Comparison of ENCODE assay signal across 26 cellular contexts in genomic region chr3:111850481-111850880, GRCh38. TPM values are rescaled to one million over a fixed set of nuclear protein-coding genes. Genes with fewer than 3 reads are reported as not detected.
DNase-seq lines count a peak whose midpoint lies in the region; ATAC-seq, FAIRE-seq and TF ChIP-seq lines count a peak whose summit lies in the region.
"Had no signal": no experiment of that assay in that cellular context is flagged by ENCODE, and none has a peak within 500 bp of the region (broad histone marks: within the 10 kb centered on the region; RNA-seq: fewer than 3 reads in every experiment).

No MANE protein-coding gene starts in this region.

- H3K27ac Mint-ChIP-seq in endothelial cell (ENCODE audit: unreplicated experiment) = peak overlapping the region; percentile 61
- no peak overlapping the region for H3K27ac Mint-ChIP-seq in activated CD4-positive, alpha-beta memory T cell treated with anti-CD3 and anti-CD28 coated beads for 36 hours
- H3K27ac Mint-ChIP-seq: activated B cell treated with CpG ODN at 0.5 μM for 24 hours; activated naive CD4-positive, alpha-beta T cell treated with anti-CD3 and anti-CD28 coated beads, Interleukin-2, amount 50 U/mL, for 24 hours; activated T-cell treated with anti-CD3 and anti-CD28 coated beads, Interleukin-2, amount 50 U/mL, for 72 hours; GM23338; memory B cell; naive B cell; stimulated activated naive B cell treated with anti-CD40 and anti-IgM and Interleukin-4, amounts not matched to agents 10 μg/mL and 1 μg/mL and 100 μg/mL, for 72 hours; T-helper 2 cell treated with Interferon-gamma antibody and Interleukin-4, amounts not matched to agents 5 μg/mL and 100 μg/mL, for 36 hours had no signal

- no peak overlapping the region for H3K4me3 Mint-ChIP-seq in endothelial cell (ENCODE audit: unreplicated experiment)
- no peak overlapping the region for H3K4me3 Mint-ChIP-seq in activated CD4-positive, alpha-beta memory T cell treated with anti-CD3 and anti-CD28 coated beads for 36 hours
- H3K4me3 Mint-ChIP-seq: activated B cell treated with CpG ODN at 0.5 μM for 24 hours; activated naive CD4-positive, alpha-beta T cell treated with anti-CD3 and anti-CD28 coated beads, Interleukin-2, amount 50 U/mL, for 24 hours; activated T-cell treated with anti-CD3 and anti-CD28 coated beads, Interleukin-2, amount 50 U/mL, for 72 hours; brain; GM23338; memory B cell; naive B cell; stimulated activated naive B cell treated with anti-CD40 and anti-IgM and Interleukin-4, amounts not matched to agents 10 μg/mL and 1 μg/mL and 100 μg/mL, for 72 hours; T-helper 2 cell treated with Interferon-gamma antibody and Interleukin-4, amounts not matched to agents 5 μg/mL and 100 μg/mL, for 36 hours had no signal

- peak overlapping the region; percentile 93 for H3K27ac ChIP-seq in PC-3 (ENCODE audit: low read length)
- H3K27ac ChIP-seq in keratinocyte (ENCODE audit: control insufficient read depth, insufficient read depth, low read length) = peak overlapping the region; percentile 24
- H3K27ac ChIP-seq: SK-N-MC had no signal

- H3K27me3 Mint-ChIP-seq in endothelial cell (ENCODE audit: unreplicated experiment) = peaks cover 7% of the 10 kb centered on the region
- no peaks in the 10 kb centered on the region for H3K27me3 Mint-ChIP-seq in activated CD4-positive, alpha-beta memory T cell treated with anti-CD3 and anti-CD28 coated beads for 36 hours

- H3K27me3 ChIP-seq in PC-3 (ENCODE audit: low read length) (no peaks in the 10 kb centered on the region), keratinocyte (ENCODE audit: control insufficient read depth, extremely low read depth, insufficient read depth, low read length) (no peaks in the 10 kb centered on the region)
- H3K27me3 ChIP-seq: esophagus squamous epithelium, sigmoid colon, thyroid gland had no signal

- no peaks in the 10 kb centered on the region for H3K36me3 ChIP-seq in PC-3 (ENCODE audit: low read depth, low read length)
- no peaks in the 10 kb centered on the region for H3K36me3 ChIP-seq in keratinocyte (ENCODE audit: control insufficient read depth in 2 of 2, extremely low read depth in 1 of 2, insufficient read depth in 2 of 2, low read length in 2 of 2)
- H3K36me3 ChIP-seq: esophagus squamous epithelium, sigmoid colon, thyroid gland had no signal

- H4K20me1 ChIP-seq in PC-3 (ENCODE audit: low read length) (no peaks in the 10 kb centered on the region), keratinocyte (ENCODE audit: control insufficient read depth, extremely low read depth, insufficient read depth, low read length) (no peaks in the 10 kb centered on the region)

- no peaks in the 10 kb centered on the region for H3K9me2 ChIP-seq in PC-3 (replicated peaks; ENCODE audit: low read length)

- no peaks in the 10 kb centered on the region for H3K9me3 Mint-ChIP-seq in endothelial cell (ENCODE audit: unreplicated experiment)
- no peaks in the 10 kb centered on the region for H3K9me3 Mint-ChIP-seq in activated CD4-positive, alpha-beta memory T cell treated with anti-CD3 and anti-CD28 coated beads for 36 hours
- H3K9me3 Mint-ChIP-seq: activated B cell treated with CpG ODN at 0.5 μM for 24 hours; activated naive CD4-positive, alpha-beta T cell treated with anti-CD3 and anti-CD28 coated beads, Interleukin-2, amount 50 U/mL, for 24 hours; activated T-cell treated with anti-CD3 and anti-CD28 coated beads, Interleukin-2, amount 50 U/mL, for 72 hours; GM23338; memory B cell; naive B cell; stimulated activated naive B cell treated with anti-CD40 and anti-IgM and Interleukin-4, amounts not matched to agents 10 μg/mL and 1 μg/mL and 100 μg/mL, for 72 hours; T-helper 2 cell treated with Interferon-gamma antibody and Interleukin-4, amounts not matched to agents 5 μg/mL and 100 μg/mL, for 36 hours had no signal

- H3K36me3 Mint-ChIP-seq in endothelial cell (ENCODE audit: low read depth, unreplicated experiment) = no peaks in the 10 kb centered on the region
- no peaks in the 10 kb centered on the region for H3K36me3 Mint-ChIP-seq in activated CD4-positive, alpha-beta memory T cell treated with anti-CD3 and anti-CD28 coated beads for 36 hours
- H3K36me3 Mint-ChIP-seq: activated naive CD4-positive, alpha-beta T cell treated with anti-CD3 and anti-CD28 coated beads, Interleukin-2, amount 50 U/mL, for 24 hours; brain; naive B cell; stimulated activated naive B cell treated with anti-CD40 and anti-IgM and Interleukin-4, amounts not matched to agents 10 μg/mL and 1 μg/mL and 100 μg/mL, for 72 hours had no signal

- H3K9me3 ChIP-seq in PC-3 (ENCODE audit: low read length) = no peaks in the 10 kb centered on the region
- no peaks in the 10 kb centered on the region for H3K9me3 ChIP-seq in keratinocyte (ENCODE audit: control insufficient read depth, low read depth, low read length)
- H3K9me3 ChIP-seq: esophagus squamous epithelium, sigmoid colon, thyroid gland had no signal

- DNase-seq in ELR (ENCODE audit: low read depth) (peak; percentile 66), PC-3 (peak; percentile 94), endothelial cell (ENCODE audit: low spot score) (no peak), keratinocyte (ENCODE audit: low read depth, low spot score) (no peak), posterior cingulate gyrus (no peak), AG08396 (ENCODE audit: low spot score) (no peak), COLO829 (ENCODE audit: low spot score) (no peak)
- no peak for DNase-seq in activated CD4-positive, alpha-beta memory T cell treated with anti-CD3 and anti-CD28 coated beads for 36 hours
- DNase-seq: activated B cell treated with CpG ODN at 0.5 μM for 24 hours; activated T-cell treated with anti-CD3 and anti-CD28 coated beads, Interleukin-2, amount 50 U/mL, for 72 hours; esophagus squamous epithelium; hippocampal formation; islet precursor cell; Kasumi-1; naive B cell; NCI-H1417; NCI-H748 treated with DMSO at 0.1 percent for 48 hours; sigmoid colon; stimulated activated naive B cell treated with anti-CD40 and anti-IgM and Interleukin-4, amounts not matched to agents 10 μg/mL and 1 μg/mL and 100 μg/mL, for 72 hours; thyroid gland had no signal

- POLR2A ChIA-PET in PC-3 (lab: Charles Lee; ENCODE audit: unreplicated experiment) = no interaction called here
- POLR2A ChIA-PET in activated CD4-positive, alpha-beta memory T cell treated with anti-CD3 and anti-CD28 coated beads for 36 hours (lab: Charles Lee) = no interaction called here

- no peak overlapping the region for H3K4me3 ChIP-seq in PC-3 (ENCODE audit: low read length)
- H3K4me3 ChIP-seq in keratinocyte (ENCODE audit: control insufficient read depth in 2 of 3, extremely low read depth in 1 of 3, insufficient read depth in 2 of 3, low read depth in 1 of 3, low read length in 3 of 3) = no peak overlapping the region
- H3K4me3 ChIP-seq: esophagus squamous epithelium, GM23338, sigmoid colon, thyroid gland had no signal

- peaks cover 65% of the 10 kb centered on the region for H3K4me1 ChIP-seq in PC-3 (ENCODE audit: insufficient read depth, low read length)
- peaks cover 51% of the 10 kb centered on the region for H3K4me1 ChIP-seq in keratinocyte (ENCODE audit: control insufficient read depth, extremely low read depth, insufficient read depth, low read length)
- H3K4me1 ChIP-seq: thyroid gland had no signal

- H3K79me2 ChIP-seq in PC-3 (ENCODE audit: low read length) (no peaks in the 10 kb centered on the region), keratinocyte (ENCODE audit: control insufficient read depth, insufficient read depth, low read length) (no peaks in the 10 kb centered on the region)

- H3K4me2 ChIP-seq in PC-3 (ENCODE audit: low read length) = no peak overlapping the region
- no peak overlapping the region for H3K4me2 ChIP-seq in keratinocyte (ENCODE audit: control insufficient read depth, extremely low read depth, insufficient read depth, low read depth, low read length)
- H3K4me2 ChIP-seq: GM23338 had no signal

- peaks cover 12% of the 10 kb centered on the region for H3F3A ChIP-seq in PC-3 (ENCODE audit: low read length, unreplicated experiment)

- H3K4me1 Mint-ChIP-seq in endothelial cell (ENCODE audit: unreplicated experiment) = peaks cover 56% of the 10 kb centered on the region
- peaks cover 9% of the 10 kb centered on the region for H3K4me1 Mint-ChIP-seq in activated CD4-positive, alpha-beta memory T cell treated with anti-CD3 and anti-CD28 coated beads for 36 hours (ENCODE audit: low read depth)
- H3K4me1 Mint-ChIP-seq: activated B cell treated with CpG ODN at 0.5 μM for 24 hours, brain, memory B cell had no signal

- peak overlapping the region; percentile 64; the same call in 1 of the 2 replicates for H3K9ac ChIP-seq in PC-3 (ENCODE audit: low read length)
- no peak overlapping the region for H3K9ac ChIP-seq in keratinocyte (ENCODE audit: control insufficient read depth, extremely low read depth, insufficient read depth, low read length)

- CTCF ChIA-PET in PC-3 (lab: Charles Lee) = no interaction called here
- CTCF ChIA-PET in activated CD4-positive, alpha-beta memory T cell treated with anti-CD3 and anti-CD28 coated beads for 36 hours (lab: Charles Lee) = no interaction called here

- H3K9me1 ChIP-seq in keratinocyte (ENCODE audit: control insufficient read depth, extremely low read depth, insufficient read depth, low read length) = no peaks in the 10 kb centered on the region

- peak; percentile 42 for ATAC-seq in PC-3
- ATAC-seq: activated T-cell treated with anti-CD3 and anti-CD28 coated beads, Interleukin-2, amount 50 U/mL, for 72 hours; GM23338; stimulated activated naive B cell treated with anti-CD40 and anti-IgM and Interleukin-4, amounts not matched to agents 10 μg/mL and 1 μg/mL and 100 μg/mL, for 72 hours had no signal

- dilution Hi-C loops in keratinocyte (cut with MboI; ENCODE audit: extremely low pct_ligation_motif_present, low sequenced_read_pairs) = no loop called here

- intact Hi-C loops in PC-3 (cut with micrococcal nuclease) (loop anchor here (2.0 kb wide), 1 partner anchor 134 kb away; no protein-coding TSS in a partner anchor), posterior cingulate gyrus (cut with DNase I) (no loop called here)
- intact Hi-C loops in activated CD4-positive, alpha-beta memory T cell treated with anti-CD3 and anti-CD28 coated beads for 36 hours (cut with micrococcal nuclease) = no loop called here

- no peak for TF ChIP-seq CTCF in PC-3 (conservative IDR thresholded peaks at IDR 0.05; ENCODE audit: low read depth, low read length)
- no peak for TF ChIP-seq CTCF in endothelial cell (IDR thresholded peaks at IDR 0.05; ENCODE audit: unreplicated experiment)
- no peak for TF ChIP-seq CTCF in keratinocyte (optimal IDR thresholded peaks at IDR 0.05 in 1 of 3, IDR thresholded peaks at IDR 0.05 in 1 of 3, conservative IDR thresholded peaks at IDR 0.05 in 1 of 3; ENCODE audit: extremely low read depth in 1 of 3, insufficient read depth in 2 of 3, low read length in 3 of 3)

- FAIRE-seq in keratinocyte (lab: Jason Lieb, UNC) = no peak

- no TSS peak for BruUV-seq in PC-3 (replicated peaks; lab: Mats Ljungman, UMichigan)

- no peak overlapping the region for H2AFZ ChIP-seq in PC-3 (ENCODE audit: low read length)
- no peak overlapping the region for H2AFZ ChIP-seq in keratinocyte (ENCODE audit: control insufficient read depth, low read length)
- H2AFZ ChIP-seq: GM23338 had no signal

RNA-seq across cellular contexts. Expression of gene PHLDB2, which starts 8.6 kb away (rescaled TPM):
- total RNA-seq in PC-3 (2014; rRNA removed) (90.1 and 104 TPM in 2 replicates), endothelial cell (ENCODE audit: unreplicated experiment) (47.8 TPM)
- polyA plus RNA-seq in keratinocyte = 74.2 to 150 TPM (median 108 TPM) in 3 replicates
- 155 TPM for polyA plus RNA-seq in keratinocyte (2011; ENCODE audit: low read depth)
- polyA plus RNA-seq in keratinocyte (2011; cell fraction: cytosol; rRNA removed) = 50.9 and 92.7 TPM in 2 replicates
- polyA plus RNA-seq in keratinocyte (2011; cell fraction: nucleus; rRNA removed) = 274 and 308 TPM in 2 replicates
- polyA plus RNA-seq in keratinocyte (2012; ENCODE audit: low replicate concordance) = 82.5 and 87.2 TPM in 2 replicates
- polyA minus RNA-seq in keratinocyte = 123 to 447 TPM (median 330 TPM) in 3 replicates
- 83.3 TPM for polyA minus RNA-seq in keratinocyte (2011; cell fraction: cytosol; rRNA and poly(A)+ RNA removed)
- polyA minus RNA-seq in keratinocyte (2011; cell fraction: nucleus; rRNA and poly(A)+ RNA removed) = 519 and 1,062 TPM in 2 replicates
- total RNA-seq in activated CD4-positive, alpha-beta memory T cell treated with anti-CD3 and anti-CD28 coated beads for 36 hours = 1 to 10 TPM; 2.1 TPM

Comparison
In these comparisons a context has a peak if more than half of its experiments do, and no peak if none do; other contexts are left out.
1. DNase-seq: peak in ELR (single experiment) and PC-3 (single experiment); none in endothelial cell (single experiment), keratinocyte (single experiment), activated CD4-positive, alpha-beta memory T cell treated with anti-CD3 and anti-CD28 coated beads for 36 hours (single experiment), posterior cingulate gyrus (0 of 10), AG08396 (single experiment) and COLO829 (single experiment).
2. RNA of gene PHLDB2, which starts 8.6 kb away (total RNA-seq): 90.1 to 104 TPM in PC-3 and 47.8 TPM in endothelial cell (single experiment); 2.1 TPM in activated CD4-positive, alpha-beta memory T cell treated with anti-CD3 and anti-CD28 coated beads for 36 hours; every median in the first group is over 10 times any median in the second.